8 cellular contexts compared by ENCODE assay signal in genomic region chr6:42744351-42744890, GRCh38. TPM values are rescaled to one million over a fixed set of nuclear protein-coding genes. Genes with fewer than 3 reads are reported as not detected.
DNase-seq lines count a peak whose midpoint lies in the region; ATAC-seq and TF ChIP-seq lines count a peak whose summit lies in the region.

No MANE protein-coding gene starts in this region.

- POLR2A ChIA-PET in AG04450 (lab: Yijun Ruan, JAX): interaction anchor here (0.6 to 5.0 kb wide), 6 partner anchors 16 to 786 kb away, joined by 3 to 135 read pairs (median 6); partner anchors contain the start of genes BICRAL and RPL7L1

- CTCF ChIA-PET in AG04450 (lab: Charles Lee): interaction anchor here (0.7 kb wide), 1 partner anchor 134 kb away, joined by 3 read pairs; no protein-coding TSS in a partner anchor

- H3K36me3 ChIP-seq in HUES48 (ENCODE audit: control insufficient read depth, insufficient read depth, low read length) (no peaks in the 10 kb centered on the region), breast epithelium (no peaks in the 10 kb centered on the region), mucosa of stomach (ENCODE audit: control insufficient read depth, insufficient read depth, low read length) (no peaks in the 10 kb centered on the region)

- peaks cover 3% of the 10 kb centered on the region; the same call in 1 of the 2 replicates for H3K4me1 ChIP-seq in HUES48 (ENCODE audit: control insufficient read depth, insufficient read depth, low read length)
- H3K4me1 ChIP-seq in breast epithelium: peaks cover 5 to 10% of the 10 kb centered on the region in 2 donors
- peaks cover 7% of the 10 kb centered on the region for H3K4me1 ChIP-seq in mucosa of stomach (ENCODE audit: control insufficient read depth, insufficient read depth, low read length)

- TF ChIP-seq POLR2A in breast epithelium (IDR thresholded peaks at IDR 0.05): no peak

- peak overlapping the region; percentile 99 for H3K4me3 ChIP-seq in AG04450 (ENCODE audit: low read depth, low read length)
- peak overlapping the region; percentile 80 for H3K4me3 ChIP-seq in HUES48 (ENCODE audit: low read depth, low read length)
- H3K4me3 ChIP-seq in breast epithelium: peak overlapping the region; percentile 61 to 98 (median 95)
- H3K4me3 ChIP-seq in mucosa of stomach (ENCODE audit: low read length): peak overlapping the region; percentile 97

- no peak for TF ChIP-seq CTCF in AG04450 (IDR thresholded peaks at IDR 0.05; ENCODE audit: low read depth, low read length)
- no peak for TF ChIP-seq CTCF in breast epithelium (IDR thresholded peaks at IDR 0.05)

- H3K9ac ChIP-seq in HUES48 (ENCODE audit: low read depth, low read length) (no peak overlapping the region), mucosa of stomach (ENCODE audit: low read length) (peak overlapping the region; percentile 100)

- no peaks in the 10 kb centered on the region for H3K27me3 ChIP-seq in AG04450 (ENCODE audit: control insufficient read depth, insufficient read depth, low read length)
- no peaks in the 10 kb centered on the region for H3K27me3 ChIP-seq in HUES48 (ENCODE audit: control insufficient read depth, insufficient read depth, low read length)
- H3K27me3 ChIP-seq in breast epithelium: no peaks in the 10 kb centered on the region
- no peaks in the 10 kb centered on the region for H3K27me3 ChIP-seq in mucosa of stomach (ENCODE audit: control insufficient read depth, insufficient read depth, low read length)

- H3K27ac ChIP-seq in AG04450 (ENCODE audit: low read depth, low read length): no peak overlapping the region
- H3K27ac ChIP-seq in HUES48 (ENCODE audit: low read depth, low read length): no peak overlapping the region
- H3K27ac ChIP-seq in breast epithelium: no peak overlapping the region

- H3K9me3 ChIP-seq in AG04450 (ENCODE audit: control insufficient read depth, insufficient read depth, low read length) (no peaks in the 10 kb centered on the region; the same call in 1 of the 2 replicates), HUES48 (ENCODE audit: control insufficient read depth, insufficient read depth, low read length) (no peaks in the 10 kb centered on the region), breast epithelium (no peaks in the 10 kb centered on the region), mucosa of stomach (ENCODE audit: control insufficient read depth, low read length) (no peaks in the 10 kb centered on the region)

- ATAC-seq in GM18511 (IDR thresholded peaks at IDR 0.05; ENCODE audit: unreplicated experiment): no peak

- DNase-seq in AG04450 (ENCODE audit: low read depth, low spot score) (no peak), breast epithelium (ENCODE audit: low spot score in 2 of 2) (no peak), dermis blood vessel endothelial cell (no peak), AG08396 (ENCODE audit: low spot score) (no peak), NCI-H2196 treated with DMSO at 0.1 percent for 48 hours (lab: John Stamatoyannopoulos, UW; ENCODE audit: unreplicated experiment) (no peak)

- intact Hi-C loops in breast epithelium (cut with DNase I; ENCODE audit: low total_unique reads): no loop called here

RNA-seq across cellular contexts. Expression of gene TBCC, which starts 1.5 kb away (rescaled TPM):
- polyA plus RNA-seq in AG04450 (2011; rRNA removed): 19.6 and 21.7 TPM in 2 replicates
- 15.6 and 17.7 TPM in 2 replicates for polyA minus RNA-seq in AG04450 (2011; rRNA and poly(A)+ RNA removed)
- 10 to 100 TPM; 21.3 to 27.7 (median 26.3) TPM for total RNA-seq in breast epithelium
- total RNA-seq in dermis blood vessel endothelial cell: 41.9 and 53.4 TPM in 2 replicates

RNA-seq across cellular contexts. Expression of gene PRPH2, which starts 22.0 kb away (rescaled TPM):
- polyA plus RNA-seq in AG04450 (2011; rRNA removed): 0.86 and 0.97 TPM in 2 replicates
- polyA minus RNA-seq in AG04450 (2011; rRNA and poly(A)+ RNA removed): 1.3 and 1.8 TPM in 2 replicates
- total RNA-seq in breast epithelium (under 1 TPM in 2 of 3 donors, not detected in 1; 0.32 to 0.59 TPM), dermis blood vessel endothelial cell (0.17 and 2.0 TPM in 2 replicates)

RNA-seq across cellular contexts. Expression of gene BICRAL, which starts 37.4 kb away (rescaled TPM):
- 5.8 and 7.0 TPM in 2 replicates for polyA plus RNA-seq in AG04450 (2011; rRNA removed)
- 10.1 and 11.9 TPM in 2 replicates for polyA minus RNA-seq in AG04450 (2011; rRNA and poly(A)+ RNA removed)
- 10 to 100 TPM; 16.7 to 25.2 (median 16.8) TPM for total RNA-seq in breast epithelium
- total RNA-seq in dermis blood vessel endothelial cell: 4.9 and 6.8 TPM in 2 replicates
